ENCODE assay signal across 18 cellular contexts in genomic region chr3:112481342-112481870, GRCh38. TPM values are rescaled to one million over a fixed set of nuclear protein-coding genes. Genes with fewer than 3 reads are reported as not detected.
"Had no signal": no experiment of that assay in that cellular context is flagged by ENCODE, and none has a peak within 500 bp of the region (broad histone marks: within the 10 kb centered on the region; RNA-seq: fewer than 3 reads in every experiment).

No MANE protein-coding gene starts in this region.

- DNase-seq: activated CD4-positive, alpha-beta T cell treated with anti-CD3 and anti-CD28 coated beads for 36 hours; activated CD8-positive, alpha-beta memory T cell treated with anti-CD3 and anti-CD28 coated beads, Interleukin-2, amount 50 U/mL, for 48 hours; activated CD8-positive, alpha-beta T cell treated with anti-CD3 and anti-CD28 coated beads, Interleukin-2, amount 10 ng/mL, durations not matched to agents 7 days and 5 days; activated naive CD4-positive, alpha-beta T cell treated with Interleukin-2 at 50 U/mL for 16 hours; amygdala; hypothalamus; immature natural killer cell; lower lobe of right lung; occipital lobe; right cardiac atrium; small intestine; T-helper 9 cell; trophoblast cell had no signal

- H3K36me3 ChIP-seq: lower lobe of right lung had no signal

- H3K4me1 ChIP-seq: lower lobe of right lung had no signal

- H3K4me1 Mint-ChIP-seq: brain had no signal

- H3K9me3 Mint-ChIP-seq: brain; central memory CD8-positive, alpha-beta T cell; immature natural killer cell; natural killer cell treated with Interleukin-12 subunit alpha and Interleukin-12 subunit beta and Interleukin-15 and Interleukin-18, amount 100 ng/mL, for 72 hours had no signal

- H3K27ac ChIP-seq: lower lobe of right lung had no signal

- H3K36me3 Mint-ChIP-seq: brain; natural killer cell treated with Interleukin-12 subunit alpha and Interleukin-12 subunit beta and Interleukin-15 and Interleukin-18, amount 100 ng/mL, for 72 hours had no signal

- ATAC-seq: activated CD4-positive, alpha-beta T cell treated with anti-CD3 and anti-CD28 coated beads for 36 hours; activated CD8-positive, alpha-beta T cell treated with anti-CD3 and anti-CD28 coated beads, Interleukin-2, amount 10 ng/mL, durations not matched to agents 7 days and 5 days; lower lobe of right lung; natural killer cell treated with Interleukin-12 subunit alpha and Interleukin-12 subunit beta and Interleukin-15 and Interleukin-18, amount 100 ng/mL, for 72 hours; right cardiac atrium had no signal

- H3K4me3 Mint-ChIP-seq: activated CD4-positive, alpha-beta T cell treated with anti-CD3 and anti-CD28 coated beads for 36 hours; activated CD8-positive, alpha-beta T cell treated with anti-CD3 and anti-CD28 coated beads, Interleukin-2, amount 10 ng/mL, durations not matched to agents 7 days and 5 days; brain; immature natural killer cell; natural killer cell treated with Interleukin-12 subunit alpha and Interleukin-12 subunit beta and Interleukin-15 and Interleukin-18, amount 100 ng/mL, for 72 hours had no signal

- H3K27ac Mint-ChIP-seq: brain; immature natural killer cell; natural killer cell treated with Interleukin-12 subunit alpha and Interleukin-12 subunit beta and Interleukin-15 and Interleukin-18, amount 100 ng/mL, for 72 hours; progenitor cell of endocrine pancreas had no signal

- H3K9me3 ChIP-seq: lower lobe of right lung had no signal

- H3K27me3 Mint-ChIP-seq: activated CD4-positive, alpha-beta T cell treated with anti-CD3 and anti-CD28 coated beads for 36 hours; central memory CD8-positive, alpha-beta T cell; progenitor cell of endocrine pancreas had no signal

- H3K4me3 ChIP-seq: lower lobe of right lung had no signal

RNA-seq across cellular contexts. Expression of gene BTLA, which starts 17.9 kb away (rescaled TPM):
- total RNA-seq: glomerular endothelial cell, progenitor cell of endocrine pancreas had no signal
